17 cellular contexts compared by ENCODE assay signal in genomic region chr5:11023970-11024369, GRCh38.
DNase-seq lines count a peak whose midpoint lies in the region; ATAC-seq, FAIRE-seq and TF ChIP-seq lines count a peak whose summit lies in the region.
"Had no signal": no experiment of that assay in that cellular context is flagged by ENCODE, and none has a peak within 500 bp of the region (broad histone marks: within the 10 kb centered on the region; RNA-seq: fewer than 3 reads in every experiment).

No MANE protein-coding gene starts in this region.

- DNase-seq in K562 (ENCODE audit: extremely low read depth in 1 of 4, low spot score in 3 of 4) = no peak
- DNase-seq in esophagus muscularis mucosa (ENCODE audit: extremely low spot score) = peak; percentile 37
- DNase-seq in heart right ventricle = no peak
- no peak for DNase-seq in left ventricle myocardium superior
- DNase-seq in aorta = no peak
- DNase-seq in COR-L47 (lab: John Stamatoyannopoulos, UW) = no peak
- DNase-seq: C1 segment of cervical spinal cord; Caco-2; CD4-positive, alpha-beta memory T cell; DMS153; DND-41; H7; HCEC 1CT had no signal

- CTCF ChIA-PET in K562 (lab: Yijun Ruan, JAX; ENCODE audit: low intra/inter-chr PET ratio) = no interaction called here

- FAIRE-seq in K562 (lab: Jason Lieb, UNC) = no peak
- FAIRE-seq: G401.6, GM12892, H1 had no signal

- TF ChIP-seq POLR2A in K562 (conservative IDR thresholded peaks at IDR 0.05) = no peak
- TF ChIP-seq POLR2A in esophagus muscularis mucosa (IDR thresholded peaks at IDR 0.05; ENCODE audit: low read depth) = no peak

- in situ Hi-C loops in K562 (cut with MboI) = no loop called here

- H3K27ac ChIP-seq in K562 (ENCODE audit: extremely low read depth, low read depth, low read length) (no peak overlapping the region), esophagus muscularis mucosa (replicated peaks in 1 of 4) (no peak overlapping the region), heart right ventricle (peak overlapping the region in 7 of 10 donors; percentile 30 to 74 (median 59)), aorta (ENCODE audit: low read depth in 1 of 2, low read length in 2 of 2) (no peak overlapping the region)

- no peaks in the 10 kb centered on the region for H3K79me2 ChIP-seq in K562 (ENCODE audit: control insufficient read depth, insufficient read depth, low read length)

- H3K4me1 ChIP-seq in K562 (replicated peaks in 1 of 2; ENCODE audit: control insufficient read depth in 2 of 2, insufficient read depth in 2 of 2, low read length in 2 of 2) (no peaks in the 10 kb centered on the region), esophagus muscularis mucosa (peaks cover 0 to 6% (median 0%) of the 10 kb centered on the region in 4 donors), heart right ventricle (peaks cover 0 to 12% (median 0%) of the 10 kb centered on the region in 9 donors), aorta (ENCODE audit: control insufficient read depth in 1 of 2, insufficient read depth in 2 of 2, low read length in 2 of 2) (no peaks in the 10 kb centered on the region)
- H3K4me1 ChIP-seq: Caco-2 had no signal

- H3K9me1 ChIP-seq in K562 (ENCODE audit: control insufficient read depth, insufficient read depth, low read length) = no peaks in the 10 kb centered on the region

- TF ChIP-seq RAD21 in K562 (CRISPR knock-in tag; conservative IDR thresholded peaks at IDR 0.05 in 1 of 2, IDR thresholded peaks at IDR 0.05 in 1 of 2) = no peak

- no TSS peak for BruUV-seq in K562 (replicated peaks; lab: Mats Ljungman, UMichigan)

- no peaks in the 10 kb centered on the region for H3K9me3 ChIP-seq in K562 (replicated peaks; ENCODE audit: control insufficient read depth, insufficient read depth, low read depth, low read length)
- H3K9me3 ChIP-seq in esophagus muscularis mucosa = no peaks in the 10 kb centered on the region
- H3K9me3 ChIP-seq in heart right ventricle = peaks cover 0 to 5% (median 0%) of the 10 kb centered on the region in 11 donors
- no peaks in the 10 kb centered on the region for H3K9me3 ChIP-seq in aorta (ENCODE audit: control insufficient read depth, low read length)
- H3K9me3 ChIP-seq: Caco-2 had no signal

- no peak overlapping the region for H3K4me3 ChIP-seq in K562
- H3K4me3 ChIP-seq in esophagus muscularis mucosa = no peak overlapping the region
- no peak overlapping the region for H3K4me3 ChIP-seq in heart right ventricle
- H3K4me3 ChIP-seq in aorta (ENCODE audit: low read length in 2 of 2) = no peak overlapping the region

- no peak overlapping the region for H3K9ac ChIP-seq in K562 (ENCODE audit: insufficient read depth in 1 of 2, low read depth in 2 of 2, low read length in 2 of 2)

- H3K27me3 ChIP-seq in K562 (ENCODE audit: control insufficient read depth in 2 of 2, insufficient read depth in 2 of 2, low read length in 2 of 2) = peaks cover 0 to 9% of the 10 kb centered on the region in 2 experiments; a peak in 1 of 5 replicates
- no peaks in the 10 kb centered on the region for H3K27me3 ChIP-seq in esophagus muscularis mucosa
- H3K27me3 ChIP-seq in heart right ventricle = no peaks in the 10 kb centered on the region
- H3K27me3 ChIP-seq in aorta (ENCODE audit: control insufficient read depth in 1 of 2, insufficient read depth in 2 of 2, low read length in 1 of 2) = no peaks in the 10 kb centered on the region

- no peaks in the 10 kb centered on the region for H3K36me3 ChIP-seq in K562 (ENCODE audit: control insufficient read depth, insufficient read depth, low read length)
- no peaks in the 10 kb centered on the region for H3K36me3 ChIP-seq in esophagus muscularis mucosa
- no peaks in the 10 kb centered on the region for H3K36me3 ChIP-seq in heart right ventricle
- H3K36me3 ChIP-seq in aorta (ENCODE audit: control insufficient read depth in 1 of 2, insufficient read depth in 2 of 2, low read length in 1 of 2) = no peaks in the 10 kb centered on the region

- no peak overlapping the region for H3K4me2 ChIP-seq in K562 (ENCODE audit: insufficient read depth, low read length)

- no peak overlapping the region for H2AFZ ChIP-seq in K562 (ENCODE audit: low read depth, low read length)

- WGBS in K562 (ENCODE audit: insufficient coverage, low coverage, missing lambda C conversion rate) = 0% methylated on average over 1 of the region's 1 CpG
- WGBS in esophagus muscularis mucosa = 37% methylated on average over 1 of the region's 1 CpG
- 18 to 37% methylated on average over 1 of the region's 1 CpG for WGBS in heart right ventricle, 2 donors
- 45 to 49% methylated on average over 1 of the region's 1 CpG for whole genome bisulfite sequencing in aorta, 2 donors

- H4K20me1 ChIP-seq in K562 (replicated peaks; ENCODE audit: control insufficient read depth, insufficient read depth, low read length) = no peaks in the 10 kb centered on the region

- POLR2A ChIA-PET in K562 (lab: Yijun Ruan, JAX) = interaction anchor here (0.6 kb wide), 1 partner anchor 443 kb away, joined by 4 read pairs; no protein-coding TSS in a partner anchor

- ATAC-seq in K562 = no peak
- peak in 6 of 8 donors; percentile 40 to 92 (median 73) for ATAC-seq in heart right ventricle
- peak; percentile 93 for ATAC-seq in left ventricle myocardium superior
- no peak for ATAC-seq in aorta (ENCODE audit: low FRiP score)
- ATAC-seq in GM18517 (IDR thresholded peaks at IDR 0.05; ENCODE audit: unreplicated experiment) = no peak

- intact Hi-C loops in K562 (cut with micrococcal nuclease) (no loop called here), esophagus muscularis mucosa (cut with DNase I) (no loop called here), heart right ventricle (cut with DNase I) (no loop called here), left ventricle myocardium superior (cut with micrococcal nuclease) (no loop called here), aorta (cut with DNase I) (no loop called here)

- no peak for TF ChIP-seq EP300 in K562 (IDR thresholded peaks at IDR 0.05; ENCODE audit: low read length)
- no peak for TF ChIP-seq EP300 in esophagus muscularis mucosa (IDR thresholded peaks at IDR 0.05)

- TF ChIP-seq CTCF in K562 (IDR thresholded peaks at IDR 0.05 in 2 of 3, conservative IDR thresholded peaks at IDR 0.05 in 1 of 3; ENCODE audit: insufficient read depth in 2 of 3, low read depth in 1 of 3, low read length in 3 of 3) = no peak
- no peak for TF ChIP-seq CTCF in esophagus muscularis mucosa (IDR thresholded peaks at IDR 0.05)
- TF ChIP-seq CTCF in heart right ventricle (IDR thresholded peaks at IDR 0.05) = no peak

TF ChIP-seq in K562, 482 proteins besides CTCF, POLR2A, EP300 and RAD21:
- TF ChIP-seq GTF3C2 (IDR thresholded peaks at IDR 0.05; ENCODE audit: borderline replicate concordance, extremely low read depth, insufficient read length) (no peak), ZNF316 (IDR thresholded peaks at IDR 0.05) (0 out of 2 replicates have a peak, but pooled peaks have one; percentile 1)

Comparison
In these comparisons a context has a peak if more than half of its experiments do, and no peak if none do; other contexts are left out.
1. ATAC-seq: peak in heart right ventricle (6 of 8) and left ventricle myocardium superior (single experiment); none in K562 (single experiment), aorta (single experiment) and GM18517 (single experiment).
2. H3K27ac ChIP-seq: peak in heart right ventricle (7 of 10); none in K562 (single experiment), esophagus muscularis mucosa (0 of 4) and aorta (0 of 2).